Comparison of ENCODE assay signal across 18 cellular contexts in the genomic region with DNA sequence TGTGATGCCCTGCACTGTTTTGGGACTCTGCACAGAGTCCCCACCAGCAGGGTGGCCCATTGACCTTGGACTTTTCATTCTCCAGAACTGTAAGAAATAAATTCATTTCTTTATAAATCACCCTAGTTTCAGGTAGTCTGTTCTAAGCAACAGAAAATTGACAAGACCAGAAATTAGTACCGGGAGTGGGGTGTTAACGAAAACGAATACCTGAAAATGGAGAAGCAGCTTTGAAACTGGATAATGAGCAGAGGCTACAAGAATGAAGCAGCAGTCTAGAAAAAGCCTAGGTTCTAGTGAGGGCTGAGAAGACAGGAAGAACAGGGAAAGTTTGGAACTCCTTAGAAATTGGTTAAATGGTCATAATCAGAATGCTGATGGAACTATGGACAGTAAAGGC. TPM values are rescaled to one million over a fixed set of nuclear protein-coding genes. Genes with fewer than 3 reads are reported as not detected.
A peak's percentile ranks its signal among the peaks of the same experiment; 100 is the strongest.
DNase-seq lines count a peak whose midpoint lies in the region; ATAC-seq and TF ChIP-seq lines count a peak whose summit lies in the region.
"Had no signal": no experiment of that assay in that cellular context is flagged by ENCODE, and none has a peak within 500 bp of the region (broad histone marks: within the 10 kb centered on the region; RNA-seq: fewer than 3 reads in every experiment).

No MANE protein-coding gene starts in this region.

- TF ChIP-seq CTCF in RWPE1 (conservative IDR thresholded peaks at IDR 0.05; ENCODE audit: low read depth): no peak
- no peak for TF ChIP-seq CTCF in endothelial cell (IDR thresholded peaks at IDR 0.05; ENCODE audit: unreplicated experiment)
- TF ChIP-seq CTCF in smooth muscle cell (IDR thresholded peaks at IDR 0.05; ENCODE audit: borderline replicate concordance, insufficient read depth, poor library complexity, severe bottlenecking): no peak
- no peak for TF ChIP-seq CTCF in CD14-positive monocyte (IDR thresholded peaks at IDR 0.05)

- DNase-seq in RWPE1 (ENCODE audit: low spot score) (no peak), adipocyte (ENCODE audit: low read depth) (no peak), endothelial cell (ENCODE audit: low spot score) (no peak), smooth muscle cell (lab: John Stamatoyannopoulos, UW; ENCODE audit: unreplicated experiment) (no peak), CD14-positive monocyte (ENCODE audit: low spot score) (no peak), HuH-7 (ENCODE audit: low spot score) (no peak)
- DNase-seq in activated CD4-positive, alpha-beta T cell treated with anti-CD3 and anti-CD28 coated beads for 48 hours: no peak
- DNase-seq: ACHN; CD4-positive, alpha-beta memory T cell; DMS79 treated with DMSO at 0.1 percent for 48 hours; GF-D8; H9; KBM-7 had no signal

- peaks cover 8% of the 10 kb centered on the region for H3F3A ChIP-seq in smooth muscle cell (ENCODE audit: low read depth)

- H3K36me3 Mint-ChIP-seq in endothelial cell (ENCODE audit: low read depth, unreplicated experiment) (peaks cover 8% of the 10 kb centered on the region), CD14-positive monocyte (peaks cover 12 to 16% of the 10 kb centered on the region in 2 donors)

- no peaks in the 10 kb centered on the region for H3K79me2 ChIP-seq in smooth muscle cell (ENCODE audit: low read depth)

- H3K4me3 Mint-ChIP-seq in endothelial cell (ENCODE audit: unreplicated experiment): peak overlapping the region; percentile 26
- H3K4me3 Mint-ChIP-seq in CD14-positive monocyte: peak overlapping the region in 1 of 2 donors; percentile 84

- no peaks in the 10 kb centered on the region for H3K9me3 Mint-ChIP-seq in endothelial cell (ENCODE audit: unreplicated experiment)
- H3K9me3 Mint-ChIP-seq in CD14-positive monocyte: peaks cover 10 to 43% (median 30%) of the 10 kb centered on the region in 7 donors

- 96% methylated on average over 3 of the region's 3 CpGs for WGBS in smooth muscle cell (ENCODE audit: low lambda C conversion rate)

- H3K27me3 ChIP-seq in adipocyte (replicated peaks; ENCODE audit: control insufficient read depth, insufficient read depth, low read length): no peaks in the 10 kb centered on the region
- H3K27me3 ChIP-seq in smooth muscle cell (ENCODE audit: low read depth): no peaks in the 10 kb centered on the region

- H3K4me1 ChIP-seq in adipocyte (ENCODE audit: control insufficient read depth, insufficient read depth, low read length): peaks cover 22% of the 10 kb centered on the region
- H3K4me1 ChIP-seq in smooth muscle cell (ENCODE audit: low read depth): no peaks in the 10 kb centered on the region

- H3K27ac ChIP-seq in RWPE1: peak overlapping the region; percentile 50; the same call in 1 of the 2 replicates
- peak overlapping the region; percentile 64 for H3K27ac ChIP-seq in smooth muscle cell (ENCODE audit: low read depth)
- H3K27ac ChIP-seq: C4-2B had no signal

- intact Hi-C loops in CD14-positive monocyte (cut with micrococcal nuclease): no loop called here

- no peak overlapping the region for H3K4me2 ChIP-seq in smooth muscle cell

- peaks cover 14% of the 10 kb centered on the region for H3K9me3 ChIP-seq in adipocyte (ENCODE audit: control insufficient read depth, low read length)
- no peaks in the 10 kb centered on the region for H3K9me3 ChIP-seq in smooth muscle cell (replicated peaks; ENCODE audit: low read depth)

- H3K27ac Mint-ChIP-seq in endothelial cell (ENCODE audit: unreplicated experiment) (no peak overlapping the region), CD14-positive monocyte (no peak overlapping the region)
- H3K27ac Mint-ChIP-seq: H9 had no signal

- H2AFZ ChIP-seq in smooth muscle cell (ENCODE audit: low read depth): no peak overlapping the region

- POLR2A ChIA-PET in RWPE1 (lab: Yijun Ruan, JAX; ENCODE audit: low non-redundant PET): no interaction called here

- no peak overlapping the region for H3K9ac ChIP-seq in adipocyte (ENCODE audit: low read length)
- no peak overlapping the region for H3K9ac ChIP-seq in smooth muscle cell (ENCODE audit: low read depth)

- CTCF ChIA-PET in RWPE1 (lab: Yijun Ruan, JAX): interaction anchor here (0.7 kb wide), 1 partner anchor 86 kb away, joined by 3 read pairs; no protein-coding TSS in a partner anchor

- H3K36me3 ChIP-seq in adipocyte (ENCODE audit: control insufficient read depth, insufficient read depth, low read length, severe bottlenecking) (no peaks in the 10 kb centered on the region), smooth muscle cell (ENCODE audit: low read depth) (no peaks in the 10 kb centered on the region)

- no peaks in the 10 kb centered on the region for H4K20me1 ChIP-seq in smooth muscle cell (ENCODE audit: low read depth)

- no peak for ATAC-seq in GM19035 (IDR thresholded peaks at IDR 0.05; ENCODE audit: unreplicated experiment)

- H3K4me1 Mint-ChIP-seq in endothelial cell (ENCODE audit: unreplicated experiment) (peaks cover 2% of the 10 kb centered on the region), CD14-positive monocyte (peaks cover 26% of the 10 kb centered on the region)

- H3K27me3 Mint-ChIP-seq in endothelial cell (ENCODE audit: unreplicated experiment) (peaks cover 3% of the 10 kb centered on the region), CD14-positive monocyte (ENCODE audit: low read depth in 3 of 3) (peaks cover 89 to 96% (median 90%) of the 10 kb centered on the region in 3 donors)

- peak overlapping the region; percentile 2 for H3K4me3 ChIP-seq in adipocyte (ENCODE audit: low read length)
- H3K4me3 ChIP-seq in smooth muscle cell: no peak overlapping the region

RNA-seq across cellular contexts. Expression of gene MCC, which starts 2.1 kb away (rescaled TPM):
- 22.7 TPM for total RNA-seq in endothelial cell (ENCODE audit: unreplicated experiment)
- 17.7 and 19.2 TPM in 2 replicates for total RNA-seq in smooth muscle cell
- polyA plus RNA-seq in smooth muscle cell: 5.8 and 8.4 TPM in 2 replicates
- polyA plus RNA-seq in CD14-positive monocyte: under 1 TPM in 1 of 2 donors, not detected in 1; 0.09 TPM
- total RNA-seq: HT-29 had no signal

RNA-seq across cellular contexts. Expression of gene YTHDC2, which starts 23.2 kb away (rescaled TPM):
- total RNA-seq in endothelial cell (ENCODE audit: unreplicated experiment): 28.6 TPM
- 12.7 and 16.6 TPM in 2 replicates for total RNA-seq in smooth muscle cell
- polyA plus RNA-seq in smooth muscle cell: 5.4 and 8.8 TPM in 2 replicates
- 10 to 100 TPM in 1 of 2 donors, 1 to 10 TPM in 1; 5.8 to 10.3 TPM for polyA plus RNA-seq in CD14-positive monocyte

RNA-seq across cellular contexts. Expression of gene TSSK1B, which starts 55.5 kb away (rescaled TPM):
- total RNA-seq in endothelial cell (ENCODE audit: unreplicated experiment) (not detected), smooth muscle cell (0.13 and 0.22 TPM in 2 replicates)
- polyA plus RNA-seq in smooth muscle cell (not detected in 2 replicates), CD14-positive monocyte (not detected)
- total RNA-seq: CD4-positive, alpha-beta memory T cell; H1; HT-29 had no signal
- polyA plus RNA-seq: BJ; CD4-positive, alpha-beta memory T cell had no signal
